In genomic region chr21:14366998-14367397, GRCh38 we compare ENCODE assay signal across 26 cellular contexts.
"Had no signal": no experiment of that assay in that cellular context is flagged by ENCODE, and none has a peak within 500 bp of the region (broad histone marks: within the 10 kb centered on the region; RNA-seq: fewer than 3 reads in every experiment).

No MANE protein-coding gene starts in this region.

- H3K27me3 ChIP-seq: colonic mucosa, esophagus muscularis mucosa, gastroesophageal sphincter, right atrium auricular region, tibial nerve, vagina had no signal

- H3K4me1 Mint-ChIP-seq: activated CD4-positive, alpha-beta T cell treated with anti-CD3 and anti-CD28 coated beads, Interleukin-2, amount 10 ng/mL, durations not matched to agents 24 days and 14 days; activated naive CD8-positive, alpha-beta T cell treated with anti-CD3 and anti-CD28 coated beads, Interleukin-2, amount 50 U/mL, for 24 hours; brain; immature natural killer cell; naive B cell; neural crest cell had no signal

- H3K27ac Mint-ChIP-seq: activated CD4-positive, alpha-beta T cell treated with anti-CD3 and anti-CD28 coated beads, Interleukin-2, amount 10 ng/mL, durations not matched to agents 24 days and 14 days; activated CD8-positive, alpha-beta T cell treated with anti-CD3 and anti-CD28 coated beads for 36 hours; activated naive CD4-positive, alpha-beta T cell treated with anti-CD3 and anti-CD28 coated beads for 36 hours; activated naive CD8-positive, alpha-beta T cell treated with anti-CD3 and anti-CD28 coated beads, Interleukin-2, amount 50 U/mL, for 24 hours; activated T-cell treated with anti-CD3 and anti-CD28 coated beads, Interleukin-2, amount 50 U/mL, for 24 hours; brain; immature natural killer cell; memory B cell; naive B cell; progenitor cell of endocrine pancreas; T-helper 2 cell treated with Interferon-gamma antibody and Interleukin-4, amounts not matched to agents 5 μg/mL and 100 μg/mL, for 36 hours had no signal

- DNase-seq: activated CD4-positive, alpha-beta T cell treated with anti-CD3 and anti-CD28 coated beads, Interleukin-2, amount 10 ng/mL, durations not matched to agents 24 days and 14 days; activated CD8-positive, alpha-beta T cell treated with anti-CD3 and anti-CD28 coated beads for 36 hours; activated naive CD4-positive, alpha-beta T cell treated with anti-CD3 and anti-CD28 coated beads for 36 hours; activated naive CD8-positive, alpha-beta T cell treated with anti-CD3 and anti-CD28 coated beads, Interleukin-2, amount 50 U/mL, for 24 hours; activated T-cell treated with anti-CD3 and anti-CD28 coated beads, Interleukin-2, amount 50 U/mL, for 24 hours; anterior cingulate cortex; central memory CD4-positive, alpha-beta T cell; colonic mucosa; effector CD4-positive, alpha-beta T cell; immature natural killer cell; left ventricle myocardium superior; mucosa of descending colon; naive B cell; stimulated activated CD4-positive, alpha-beta T cell treated with anti-CD3 and anti-CD28 coated beads, Interleukin-12 subunit alpha, Interleukin-12 subunit beta, amount 100 ng/mL, for 4 hours; stimulated activated CD4-positive, alpha-beta T cell treated with anti-CD3 and anti-CD28 coated beads, Interleukin-2, amount 100 ng/mL, for 24 hours; stimulated activated naive CD8-positive, alpha-beta T cell treated with anti-CD3 and anti-CD28 coated beads, Interleukin-15, Interleukin-2, amounts not matched to agents 100 U/mL and 50 U/mL, for 24 hours had no signal

- H3K36me3 Mint-ChIP-seq: brain, memory B cell, naive B cell had no signal

- H3K4me3 Mint-ChIP-seq: activated CD4-positive, alpha-beta T cell treated with anti-CD3 and anti-CD28 coated beads, Interleukin-2, amount 10 ng/mL, durations not matched to agents 24 days and 14 days; activated CD8-positive, alpha-beta T cell treated with anti-CD3 and anti-CD28 coated beads for 36 hours; activated naive CD4-positive, alpha-beta T cell treated with anti-CD3 and anti-CD28 coated beads for 36 hours; activated naive CD8-positive, alpha-beta T cell treated with anti-CD3 and anti-CD28 coated beads, Interleukin-2, amount 50 U/mL, for 24 hours; activated T-cell treated with anti-CD3 and anti-CD28 coated beads, Interleukin-2, amount 50 U/mL, for 24 hours; brain; immature natural killer cell; memory B cell; neural crest cell; T-helper 2 cell treated with Interferon-gamma antibody and Interleukin-4, amounts not matched to agents 5 μg/mL and 100 μg/mL, for 36 hours had no signal

- ATAC-seq: activated CD8-positive, alpha-beta T cell treated with anti-CD3 and anti-CD28 coated beads for 36 hours; activated naive CD8-positive, alpha-beta T cell treated with anti-CD3 and anti-CD28 coated beads, Interleukin-2, amount 50 U/mL, for 24 hours; gastroesophageal sphincter; left ventricle myocardium superior; mucosa of descending colon; stimulated activated naive CD8-positive, alpha-beta T cell treated with anti-CD3 and anti-CD28 coated beads, Interleukin-15, Interleukin-2, amounts not matched to agents 100 U/mL and 50 U/mL, for 24 hours had no signal

- H3K9me3 ChIP-seq: colonic mucosa, esophagus muscularis mucosa, gastroesophageal sphincter, mucosa of descending colon, right atrium auricular region, tibial nerve, vagina had no signal

- H3K4me1 ChIP-seq: colonic mucosa, esophagus muscularis mucosa, gastroesophageal sphincter, right atrium auricular region, tibial nerve had no signal

- H3K9me3 Mint-ChIP-seq: activated CD4-positive, alpha-beta T cell treated with anti-CD3 and anti-CD28 coated beads, Interleukin-2, amount 10 ng/mL, durations not matched to agents 24 days and 14 days; activated CD8-positive, alpha-beta T cell treated with anti-CD3 and anti-CD28 coated beads for 36 hours; activated naive CD4-positive, alpha-beta T cell treated with anti-CD3 and anti-CD28 coated beads for 36 hours; activated naive CD8-positive, alpha-beta T cell treated with anti-CD3 and anti-CD28 coated beads, Interleukin-2, amount 50 U/mL, for 24 hours; activated T-cell treated with anti-CD3 and anti-CD28 coated beads, Interleukin-2, amount 50 U/mL, for 24 hours; brain; memory B cell; naive B cell; neural crest cell; T-helper 2 cell treated with Interferon-gamma antibody and Interleukin-4, amounts not matched to agents 5 μg/mL and 100 μg/mL, for 36 hours had no signal

- H3K27ac ChIP-seq: colonic mucosa, esophagus muscularis mucosa, gastroesophageal sphincter, right atrium auricular region, tibial nerve, vagina had no signal

- H3K27me3 Mint-ChIP-seq: brain, progenitor cell of endocrine pancreas had no signal

- H3K4me3 ChIP-seq: colonic mucosa, esophagus muscularis mucosa, gastroesophageal sphincter, mucosa of descending colon, right atrium auricular region, tibial nerve, vagina had no signal

- H3K36me3 ChIP-seq: colonic mucosa, gastroesophageal sphincter, right atrium auricular region, tibial nerve, vagina had no signal
